ENCODE assay signal across 12 cellular contexts in genomic region chr12:45200497-45201043, GRCh38. TPM values are rescaled to one million over a fixed set of nuclear protein-coding genes. Genes with fewer than 3 reads are reported as not detected.
DNase-seq lines count a peak whose midpoint lies in the region; ATAC-seq, FAIRE-seq and TF ChIP-seq lines count a peak whose summit lies in the region.
"Had no signal": no experiment of that assay in that cellular context is flagged by ENCODE, and none has a peak within 500 bp of the region (broad histone marks: within the 10 kb centered on the region; RNA-seq: fewer than 3 reads in every experiment).

No MANE protein-coding gene starts in this region.

- H3K9me3 ChIP-seq in A549 (no peaks in the 10 kb centered on the region), hepatocyte (ENCODE audit: low read depth) (no peaks in the 10 kb centered on the region)
- H3K9me3 ChIP-seq: pancreas had no signal

- H3K36me3 Mint-ChIP-seq in activated CD4-positive, alpha-beta memory T cell treated with anti-CD3 and anti-CD28 coated beads, Interleukin-2, amount 10 ng/mL, durations not matched to agents 7 days and 5 days (ENCODE audit: low read depth): no peaks in the 10 kb centered on the region
- no peaks in the 10 kb centered on the region for H3K36me3 Mint-ChIP-seq in glutamatergic neuron (ENCODE audit: unreplicated experiment)

- H3K4me3 Mint-ChIP-seq in activated CD4-positive, alpha-beta memory T cell treated with anti-CD3 and anti-CD28 coated beads, Interleukin-2, amount 10 ng/mL, durations not matched to agents 7 days and 5 days: peak overlapping the region; percentile 18
- H3K4me3 Mint-ChIP-seq in glutamatergic neuron (ENCODE audit: unreplicated experiment): no peak overlapping the region
- H3K4me3 Mint-ChIP-seq: HFFc6 had no signal

- DNase-seq in A549 (ENCODE audit: low read depth in 1 of 2, low spot score in 1 of 2): no peak
- DNase-seq in HL-60 (ENCODE audit: low read depth in 1 of 2, low spot score in 1 of 2): peak in 1 of 2 experiments; percentile 68
- DNase-seq in activated CD4-positive, alpha-beta memory T cell treated with anti-CD3 and anti-CD28 coated beads, Interleukin-2, amount 10 ng/mL, durations not matched to agents 7 days and 5 days: no peak
- no peak for DNase-seq in hepatocyte (ENCODE audit: low spot score)
- no peak for DNase-seq in glutamatergic neuron
- no peak for DNase-seq in AG08395 (ENCODE audit: low spot score)
- DNase-seq: HFFc6; NCI-H510A treated with DMSO at 0.1 percent for 48 hours; pancreas; stimulated activated CD4-positive, alpha-beta T cell treated with anti-CD3 and anti-CD28 coated beads, Interleukin-2, amount 100 ng/mL, for 24 hours had no signal

- H3K9me3 Mint-ChIP-seq in activated CD4-positive, alpha-beta memory T cell treated with anti-CD3 and anti-CD28 coated beads, Interleukin-2, amount 10 ng/mL, durations not matched to agents 7 days and 5 days: no peaks in the 10 kb centered on the region
- no peaks in the 10 kb centered on the region for H3K9me3 Mint-ChIP-seq in glutamatergic neuron (ENCODE audit: unreplicated experiment)
- H3K9me3 Mint-ChIP-seq: HFFc6 had no signal

- no peaks in the 10 kb centered on the region for H3K9me2 ChIP-seq in hepatocyte (replicated peaks; ENCODE audit: insufficient read depth)

- no peak for TF ChIP-seq CTCF in A549 (IDR thresholded peaks at IDR 0.05)
- TF ChIP-seq CTCF in HL-60 (IDR thresholded peaks at IDR 0.05; ENCODE audit: insufficient read depth, low read length): no peak
- no peak for TF ChIP-seq CTCF in hepatocyte (IDR thresholded peaks at IDR 0.05; ENCODE audit: poor library complexity)
- no peak for TF ChIP-seq CTCF in glutamatergic neuron (IDR thresholded peaks at IDR 0.05; ENCODE audit: partially characterized antibody, unreplicated experiment)

- CTCF ChIA-PET in A549 (lab: Yijun Ruan, JAX): interaction anchor here (0.9 to 2.5 kb wide), 4 partner anchors 9 to 188 kb away, joined by 3 to 9 read pairs (median 4); partner anchors contain the start of gene ANO6
- CTCF ChIA-PET in activated CD4-positive, alpha-beta memory T cell treated with anti-CD3 and anti-CD28 coated beads, Interleukin-2, amount 10 ng/mL, durations not matched to agents 7 days and 5 days (lab: Charles Lee): interaction anchor here (1.2 to 1.4 kb wide), 2 partner anchors 15 to 30 kb away, joined by 4 read pairs; partner anchors contain the start of gene ANO6

- peaks cover 20% of the 10 kb centered on the region for H3K4me1 Mint-ChIP-seq in activated CD4-positive, alpha-beta memory T cell treated with anti-CD3 and anti-CD28 coated beads, Interleukin-2, amount 10 ng/mL, durations not matched to agents 7 days and 5 days
- no peaks in the 10 kb centered on the region for H3K4me1 Mint-ChIP-seq in glutamatergic neuron (ENCODE audit: low read depth, unreplicated experiment)

- no peaks in the 10 kb centered on the region for H4K20me1 ChIP-seq in hepatocyte (ENCODE audit: insufficient read depth, poor library complexity, severe bottlenecking)

- H3K27ac ChIP-seq in A549 (no peak overlapping the region), HL-60 (replicated peaks) (peak overlapping the region; percentile 32), hepatocyte (no peak overlapping the region)
- H3K27ac ChIP-seq: pancreas had no signal

- no peak overlapping the region for H3K27ac Mint-ChIP-seq in activated CD4-positive, alpha-beta memory T cell treated with anti-CD3 and anti-CD28 coated beads, Interleukin-2, amount 10 ng/mL, durations not matched to agents 7 days and 5 days
- H3K27ac Mint-ChIP-seq in glutamatergic neuron (ENCODE audit: unreplicated experiment): no peak overlapping the region
- H3K27ac Mint-ChIP-seq: HFFc6 had no signal

- no peaks in the 10 kb centered on the region for H3K36me3 ChIP-seq in hepatocyte (replicated peaks; ENCODE audit: insufficient read depth, low read depth)
- H3K36me3 ChIP-seq: pancreas had no signal

- peaks cover 6% of the 10 kb centered on the region for H3K79me2 ChIP-seq in hepatocyte

- no peak for TF ChIP-seq POLR2A in A549 (IDR thresholded peaks at IDR 0.05; ENCODE audit: low read length)

- WGBS in A549 (ENCODE audit: missing lambda C conversion rate): 88% methylated on average over 7 of the region's 7 CpGs
- WGBS in hepatocyte (ENCODE audit: low lambda C conversion rate, missing lambda C conversion rate): 90% methylated on average over 7 of the region's 7 CpGs

- H3K4me3 ChIP-seq in A549 (no peak overlapping the region), HL-60 (replicated peaks; ENCODE audit: insufficient read depth, low read length) (peak overlapping the region; percentile 17), hepatocyte (no peak overlapping the region)
- H3K4me3 ChIP-seq: pancreas had no signal

- TF ChIP-seq RAD21 in A549 (conservative IDR thresholded peaks at IDR 0.05 in 1 of 2, IDR thresholded peaks at IDR 0.05 in 1 of 2): no peak

- peak; percentile 7 for FAIRE-seq in A549 (lab: Jason Lieb, UNC)
- FAIRE-seq: pancreas had no signal

- POLR2A ChIA-PET in A549 (lab: Yijun Ruan, JAX): interaction anchor here (0.6 kb wide), 1 partner anchor 10 kb away, joined by 5 read pairs; no protein-coding TSS in a partner anchor
- POLR2A ChIA-PET in activated CD4-positive, alpha-beta memory T cell treated with anti-CD3 and anti-CD28 coated beads, Interleukin-2, amount 10 ng/mL, durations not matched to agents 7 days and 5 days (lab: Charles Lee): interaction anchor here (1.0 to 4.4 kb wide), 3 partner anchors 10 to 15 kb away, joined by 3 to 28 read pairs (median 3); partner anchors contain the start of gene ANO6

- no peak overlapping the region for H3K4me2 ChIP-seq in A549
- peak overlapping the region; percentile 37 for H3K4me2 ChIP-seq in hepatocyte

- no peak for ATAC-seq in A549
- ATAC-seq in HG02610 (IDR thresholded peaks at IDR 0.05; ENCODE audit: unreplicated experiment): no peak
- no peak for ATAC-seq in GM21786 (IDR thresholded peaks at IDR 0.05; ENCODE audit: unreplicated experiment)

- H3K27me3 Mint-ChIP-seq in activated CD4-positive, alpha-beta memory T cell treated with anti-CD3 and anti-CD28 coated beads, Interleukin-2, amount 10 ng/mL, durations not matched to agents 7 days and 5 days: no peaks in the 10 kb centered on the region
- peaks cover 2% of the 10 kb centered on the region for H3K27me3 Mint-ChIP-seq in glutamatergic neuron (ENCODE audit: unreplicated experiment)

- H3K4me1 ChIP-seq in A549: no peaks in the 10 kb centered on the region
- no peaks in the 10 kb centered on the region for H3K4me1 ChIP-seq in hepatocyte (ENCODE audit: insufficient read depth)
- H3K4me1 ChIP-seq: pancreas had no signal

- no peaks in the 10 kb centered on the region for H3K27me3 ChIP-seq in HL-60 (ENCODE audit: insufficient read depth, poor library complexity, severe bottlenecking)
- no peaks in the 10 kb centered on the region for H3K27me3 ChIP-seq in hepatocyte
- H3K27me3 ChIP-seq: pancreas had no signal

- no peak for TF ChIP-seq EP300 in A549 (IDR thresholded peaks at IDR 0.05)

- H2AFZ ChIP-seq in hepatocyte: no peak overlapping the region

TF ChIP-seq in A549, 52 proteins besides CTCF, POLR2A, EP300 and RAD21 (continues in another document):
- TF ChIP-seq ATOH8 (CRISPR knock-in tag; IDR thresholded peaks at IDR 0.05; ENCODE audit: low read depth): no peak
- no peak for TF ChIP-seq ZC3H11A (IDR thresholded peaks at IDR 0.05)
- no peak for TF ChIP-seq NFE2L2 (conservative IDR thresholded peaks at IDR 0.05; ENCODE audit: low read length)
- no peak for TF ChIP-seq HOXB5 (CRISPR knock-in tag; IDR thresholded peaks at IDR 0.05)
- TF ChIP-seq SREBF2 (IDR thresholded peaks at IDR 0.05): no peak
- TF ChIP-seq BHLHE40 (IDR thresholded peaks at IDR 0.05; ENCODE audit: low read depth, low read length): no peak
- TF ChIP-seq KDM5A (IDR thresholded peaks at IDR 0.05): no peak
- TF ChIP-seq HMGXB4 (CRISPR knock-in tag; IDR thresholded peaks at IDR 0.05; ENCODE audit: borderline replicate concordance): no peak
- no peak for TF ChIP-seq ZNF302 (CRISPR knock-in tag; IDR thresholded peaks at IDR 0.05)
- TF ChIP-seq ZFP36 (IDR thresholded peaks at IDR 0.05; ENCODE audit: borderline replicate concordance, partially characterized antibody): no peak
- no peak for TF ChIP-seq CHD4 (IDR thresholded peaks at IDR 0.05; ENCODE audit: borderline replicate concordance)
- no peak for TF ChIP-seq EHF (CRISPR knock-in tag; IDR thresholded peaks at IDR 0.05)
- TF ChIP-seq RCOR1 (IDR thresholded peaks at IDR 0.05; ENCODE audit: low read depth, low read length): no peak

RNA-seq across cellular contexts. Expression of gene ANO6, which starts 15.3 kb away (rescaled TPM):
- 80.0 and 85.4 TPM in 2 replicates for polyA plus RNA-seq in A549 (2011; rRNA removed)
- 17.1 and 21.2 TPM in 2 replicates for polyA plus RNA-seq in A549 (2012; cell fraction: cytosol; rRNA removed)
- 11.7 and 18.0 TPM in 2 replicates for polyA plus RNA-seq in A549 (2012; cell fraction: nucleus; rRNA removed)
- 39.5 to 48.3 TPM (median 41.7 TPM) in 3 replicates for polyA plus RNA-seq in A549 (2017; fragmentation: RNase III; extraction: RNeasy Plus Mini Kit Qiagen cat#74134 plus additional on column Dnase treatment)
- polyA minus RNA-seq in A549 (2011; rRNA and poly(A)+ RNA removed): 61.3 and 62.3 TPM in 2 replicates
- total RNA-seq in activated CD4-positive, alpha-beta memory T cell treated with anti-CD3 and anti-CD28 coated beads, Interleukin-2, amount 10 ng/mL, durations not matched to agents 7 days and 5 days: 10 to 100 TPM; 29.2 to 29.8 TPM
- 80.0 and 82.2 TPM in 2 replicates for total RNA-seq in hepatocyte
- 45.7 and 50.4 TPM in 2 replicates for polyA plus RNA-seq in hepatocyte
- total RNA-seq in glutamatergic neuron (ENCODE audit: unreplicated experiment): 35.9 TPM
